Comparison of ENCODE assay signal across 9 cellular contexts in the genomic region with DNA sequence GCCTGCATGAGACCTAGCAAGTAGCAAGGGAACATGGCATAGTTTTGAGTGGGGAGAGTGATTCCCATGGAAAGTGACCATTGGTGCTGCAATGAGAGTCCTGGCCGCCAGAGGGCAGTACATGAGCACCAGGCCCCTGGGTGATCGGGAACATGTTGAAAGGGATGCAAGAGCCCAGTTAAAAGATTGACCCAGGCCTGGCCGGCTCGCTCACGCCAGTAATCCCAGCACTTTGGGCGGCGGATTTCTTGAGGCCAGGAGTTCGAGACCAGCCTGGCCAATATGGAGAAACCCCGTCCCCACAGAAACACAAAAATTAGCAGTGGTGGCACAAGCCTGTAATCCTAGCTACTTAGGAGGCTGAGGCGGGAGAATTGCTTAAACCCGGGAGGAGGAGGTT. TPM values are rescaled to one million over a fixed set of nuclear protein-coding genes. Genes with fewer than 3 reads are reported as not detected.
DNase-seq lines count a peak whose midpoint lies in the region; ATAC-seq and TF ChIP-seq lines count a peak whose summit lies in the region.
"Had no signal": no experiment of that assay in that cellular context is flagged by ENCODE, and none has a peak within 500 bp of the region (broad histone marks: within the 10 kb centered on the region; RNA-seq: fewer than 3 reads in every experiment).

No MANE protein-coding gene starts in this region.

- DNase-seq in CMK (ENCODE audit: low read depth) (peak; percentile 0), SK-N-SH (peak; percentile 61), cardiac septum (ENCODE audit: low spot score) (peak; percentile 82), putamen (ENCODE audit: low spot score) (peak; percentile 18), NCI-H1436 (lab: John Stamatoyannopoulos, UW) (no peak)
- peak; percentile 74 for DNase-seq in activated naive CD4-positive, alpha-beta T cell treated with anti-CD3 and anti-CD28 coated beads for 36 hours

- CTCF ChIA-PET in SK-N-SH (lab: Yijun Ruan, JAX): interaction anchor here (0.6 to 4.4 kb wide), 32 partner anchors 9 to 712 kb away, joined by 3 to 104 read pairs (median 4); a partner anchor contains a TSS
- CTCF ChIA-PET in activated naive CD4-positive, alpha-beta T cell treated with anti-CD3 and anti-CD28 coated beads for 36 hours (lab: Charles Lee): interaction anchor here (0.6 to 9.1 kb wide), 29 partner anchors 9 to 666 kb away, joined by 3 to 204 read pairs (median 4); a partner anchor contains a TSS

- no peaks in the 10 kb centered on the region for H3K9me3 Mint-ChIP-seq in activated naive CD4-positive, alpha-beta T cell treated with anti-CD3 and anti-CD28 coated beads for 36 hours

- TF ChIP-seq EP300 in SK-N-SH (IDR thresholded peaks at IDR 0.05; ENCODE audit: borderline replicate concordance in 1 of 2, low read depth in 1 of 2, low read length in 1 of 2): no peak

- peak; percentile 92 for TF ChIP-seq CTCF in SK-N-SH (IDR thresholded peaks at IDR 0.05)

- H3K4me3 ChIP-seq in SK-N-SH (ENCODE audit: low read depth in 2 of 2, low read length in 1 of 2): no peak overlapping the region; a peak in 1 of 4 replicates

- H3K79me2 ChIP-seq in SK-N-SH (ENCODE audit: insufficient read depth): no peaks in the 10 kb centered on the region; the same call in 1 of the 2 replicates

- intact Hi-C loops in activated naive CD4-positive, alpha-beta T cell treated with anti-CD3 and anti-CD28 coated beads for 36 hours (cut with micrococcal nuclease): loop anchor here (1.0 to 5.0 kb wide), 4 partner anchors 68 to 911 kb away; no protein-coding TSS in a partner anchor
- intact Hi-C loops in cardiac septum (cut with DNase I): loop anchor here (1.0 kb wide), 1 partner anchor 76 kb away; no protein-coding TSS in a partner anchor

- no peaks in the 10 kb centered on the region; a peak in 1 of 4 replicates for H3K4me1 ChIP-seq in SK-N-SH (ENCODE audit: control insufficient read depth in 1 of 2, insufficient read depth in 2 of 2, low read depth in 1 of 2, low read length in 1 of 2)

- H3K4me3 Mint-ChIP-seq in activated naive CD4-positive, alpha-beta T cell treated with anti-CD3 and anti-CD28 coated beads for 36 hours: no peak overlapping the region

- H3K4me2 ChIP-seq in SK-N-SH: no peak overlapping the region

- H3K9me3 ChIP-seq in SK-N-SH: no peaks in the 10 kb centered on the region

- no peak overlapping the region for H3K27ac Mint-ChIP-seq in activated naive CD4-positive, alpha-beta T cell treated with anti-CD3 and anti-CD28 coated beads for 36 hours

- peaks cover 9% of the 10 kb centered on the region for H3K27me3 Mint-ChIP-seq in activated naive CD4-positive, alpha-beta T cell treated with anti-CD3 and anti-CD28 coated beads for 36 hours (ENCODE audit: low read depth)

- no peaks in the 10 kb centered on the region for H3K4me1 Mint-ChIP-seq in activated naive CD4-positive, alpha-beta T cell treated with anti-CD3 and anti-CD28 coated beads for 36 hours (ENCODE audit: low read depth)

- H4K20me1 ChIP-seq in SK-N-SH (ENCODE audit: insufficient read depth): no peaks in the 10 kb centered on the region

- H3K27ac ChIP-seq in SK-N-SH (ENCODE audit: low read depth in 2 of 2, low read length in 1 of 2): no peak overlapping the region

- WGBS in SK-N-SH (ENCODE audit: low lambda C conversion rate): 65% methylated on average over 4 of the region's 11 CpGs

- POLR2A ChIA-PET in SK-N-SH (lab: Yijun Ruan, JAX): no interaction called here

- no peaks in the 10 kb centered on the region for H3K36me3 Mint-ChIP-seq in activated naive CD4-positive, alpha-beta T cell treated with anti-CD3 and anti-CD28 coated beads for 36 hours (ENCODE audit: low read depth)

- H3K9ac ChIP-seq in SK-N-SH: no peak overlapping the region

- peak; percentile 71 for TF ChIP-seq RAD21 in SK-N-SH (IDR thresholded peaks at IDR 0.05; ENCODE audit: low read length)

- H3K27me3 ChIP-seq in SK-N-SH (ENCODE audit: insufficient read depth): no peaks in the 10 kb centered on the region

- ATAC-seq in GM19397 (IDR thresholded peaks at IDR 0.05; ENCODE audit: unreplicated experiment) (peak; percentile 92), HG03442 (IDR thresholded peaks at IDR 0.05; ENCODE audit: unreplicated experiment) (peak; percentile 92)

- H2AFZ ChIP-seq in SK-N-SH (ENCODE audit: low read depth): no peak overlapping the region

- H3F3A ChIP-seq in SK-N-SH (replicated peaks; ENCODE audit: insufficient read depth): peaks cover 3% of the 10 kb centered on the region

- H3K9me2 ChIP-seq in SK-N-SH: no peaks in the 10 kb centered on the region

- peaks cover 40 to 75% of the 10 kb centered on the region in 2 experiments for H3K36me3 ChIP-seq in SK-N-SH (replicated peaks in 1 of 2; ENCODE audit: control insufficient read depth in 1 of 2, insufficient read depth in 2 of 2, low read length in 1 of 2)

TF ChIP-seq in SK-N-SH, 30 proteins besides CTCF, POLR2A, EP300 and RAD21:
- TF ChIP-seq GABPA (IDR thresholded peaks at IDR 0.05; ENCODE audit: low read depth) (no peak), SMC3 (IDR thresholded peaks at IDR 0.05; ENCODE audit: low read depth, low read length) (peak; percentile 90)
TF ChIP-seq in SK-N-SH: peak in this region for 1.

RNA-seq across cellular contexts. Expression of a gene that starts 22.2 kb away (rescaled TPM):
- polyA plus RNA-seq in SK-N-SH (2012; rRNA removed): 36.9 and 57.8 TPM in 2 replicates
- polyA plus RNA-seq in SK-N-SH (2012; cell fraction: cytosol; rRNA removed): 42.3 and 46.7 TPM in 2 replicates
- 60.8 and 125 TPM in 2 replicates for polyA plus RNA-seq in SK-N-SH (2012; cell fraction: nucleus; rRNA removed)
- not detected for total RNA-seq in activated naive CD4-positive, alpha-beta T cell treated with anti-CD3 and anti-CD28 coated beads for 36 hours
- total RNA-seq in cardiac septum: 10.4 TPM
- total RNA-seq: T-helper 2 cell treated with Interferon-gamma antibody and Interleukin-4, amounts not matched to agents 100 ng/mL and 5 ng/mL, for 36 hours had no signal
